ENCODE assay signal across 24 cellular contexts in the genomic region with DNA sequence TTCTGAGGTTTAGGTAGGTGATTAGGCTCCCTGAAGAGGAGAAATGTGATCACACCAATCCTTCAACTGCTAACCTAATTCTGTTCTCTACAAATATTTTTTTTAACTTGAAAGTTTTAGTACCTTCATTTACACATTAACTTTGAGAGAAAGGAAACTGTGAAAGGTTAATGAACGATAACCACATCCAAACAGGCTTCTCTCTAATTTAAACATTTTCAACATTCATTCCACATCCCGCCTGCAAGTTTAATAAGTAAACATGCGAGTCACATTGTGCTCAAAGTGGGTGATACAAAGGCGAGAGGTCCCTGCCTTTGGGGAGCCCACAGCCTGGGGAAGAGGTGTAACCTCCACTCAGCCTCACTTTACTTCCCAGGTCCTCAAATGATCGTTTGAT. TPM values are rescaled to one million over a fixed set of nuclear protein-coding genes. Genes with fewer than 3 reads are reported as not detected.
DNase-seq lines count a peak whose midpoint lies in the region; ATAC-seq, FAIRE-seq and TF ChIP-seq lines count a peak whose summit lies in the region.
"Had no signal": no experiment of that assay in that cellular context is flagged by ENCODE, and none has a peak within 500 bp of the region (broad histone marks: within the 10 kb centered on the region; RNA-seq: fewer than 3 reads in every experiment).

No MANE protein-coding gene starts in this region.

- TF ChIP-seq EP300 in A549 (IDR thresholded peaks at IDR 0.05): no peak
- TF ChIP-seq EP300 in GM12878 (IDR thresholded peaks at IDR 0.05; ENCODE audit: borderline replicate concordance in 1 of 2, control insufficient read depth in 1 of 2, low read depth in 2 of 2, low read length in 2 of 2): no peak
- no peak for TF ChIP-seq EP300 in esophagus muscularis mucosa (IDR thresholded peaks at IDR 0.05)

- POLR2A ChIA-PET in A549 (lab: Yijun Ruan, JAX): no interaction called here
- POLR2A ChIA-PET in GM12878 (lab: Charles Lee): no interaction called here

- in situ Hi-C loops in GM12878 (cut with MboI): no loop called here

- no peaks in the 10 kb centered on the region for H4K20me1 ChIP-seq in GM12878 (ENCODE audit: control insufficient read depth, insufficient read depth)
- H4K20me1 ChIP-seq: BLaER1 had no signal

- ATAC-seq in A549 (no peak; a peak in 1 of 6 replicates), GM19324 (IDR thresholded peaks at IDR 0.05; ENCODE audit: low FRiP score, unreplicated experiment) (peak; percentile 52), HG03108 (IDR thresholded peaks at IDR 0.05; ENCODE audit: unreplicated experiment) (peak; percentile 61), GM12878 (peak; percentile 54), HG03095 (IDR thresholded peaks at IDR 0.05; ENCODE audit: unreplicated experiment) (no peak), heart right ventricle (no peak)
- ATAC-seq: left cardiac atrium; stimulated activated naive CD8-positive, alpha-beta T cell treated with anti-CD3 and anti-CD28 coated beads, Interleukin-15, Interleukin-2, amounts not matched to agents 100 U/mL and 50 U/mL, for 24 hours had no signal

- no peak overlapping the region for H3K9ac ChIP-seq in GM12878 (ENCODE audit: control insufficient read depth, insufficient read depth, low read length)
- H3K9ac ChIP-seq: BLaER1 had no signal

- no peaks in the 10 kb centered on the region for H3K36me3 ChIP-seq in GM12878 (ENCODE audit: control insufficient read depth in 2 of 2, insufficient read depth in 2 of 2, low read length in 1 of 2)
- peaks cover 0 to 4% (median 0%) of the 10 kb centered on the region in 4 donors for H3K36me3 ChIP-seq in esophagus muscularis mucosa
- H3K36me3 ChIP-seq in heart right ventricle: peaks cover 0 to 3% (median 0%) of the 10 kb centered on the region in 9 donors
- H3K36me3 ChIP-seq: BLaER1, brain microvascular endothelial cell, colonic mucosa, sigmoid colon, transverse colon had no signal

- H3K4me1 ChIP-seq in A549 (peaks cover 10% of the 10 kb centered on the region; the same call in 1 of the 3 replicates), GM12878 (ENCODE audit: control insufficient read depth, insufficient read depth, low read length) (no peaks in the 10 kb centered on the region), esophagus muscularis mucosa (peaks cover 11 to 67% (median 62%) of the 10 kb centered on the region in 4 donors), heart right ventricle (peaks cover 0 to 44% (median 11%) of the 10 kb centered on the region in 9 donors)
- H3K4me1 ChIP-seq: BLaER1, colonic mucosa, sigmoid colon, transverse colon had no signal

- WGBS in A549 (ENCODE audit: missing lambda C conversion rate): 29% methylated on average over 5 of the region's 5 CpGs
- WGBS in GM12878 (ENCODE audit: insufficient coverage, insufficient replicate concordance, low lambda C conversion rate, missing lambda C conversion rate): 31% methylated on average over 5 of the region's 5 CpGs
- WGBS in esophagus muscularis mucosa: 58% methylated on average over 5 of the region's 5 CpGs
- 92 to 93% methylated on average over 5 of the region's 5 CpGs for WGBS in heart right ventricle, 2 donors

- SMC1A ChIA-PET in GM12878 (lab: Charles Lee; ENCODE audit: uncharacterized antibody, unreplicated experiment): no interaction called here

- no peak for TF ChIP-seq RAD21 in A549 (conservative IDR thresholded peaks at IDR 0.05 in 1 of 2, IDR thresholded peaks at IDR 0.05 in 1 of 2)
- no peak for TF ChIP-seq RAD21 in GM12878 (IDR thresholded peaks at IDR 0.05; ENCODE audit: insufficient read depth, low read depth, low read length)

- H3K4me2 ChIP-seq in A549 (peak overlapping the region; percentile 18; the same call in 2 of the 3 replicates), GM12878 (ENCODE audit: control insufficient read depth, insufficient read depth) (no peak overlapping the region)
- H3K4me2 ChIP-seq: BLaER1 had no signal

- H3K9me3 ChIP-seq in A549: no peaks in the 10 kb centered on the region
- no peaks in the 10 kb centered on the region for H3K9me3 ChIP-seq in GM12878 (replicated peaks; ENCODE audit: control insufficient read depth, insufficient read depth, low read length)
- H3K9me3 ChIP-seq in esophagus muscularis mucosa: no peaks in the 10 kb centered on the region
- H3K9me3 ChIP-seq in heart right ventricle: no peaks in the 10 kb centered on the region
- H3K9me3 ChIP-seq: BLaER1, colonic mucosa, sigmoid colon, transverse colon had no signal

- no peak for TF ChIP-seq POLR2A in A549 (IDR thresholded peaks at IDR 0.05; ENCODE audit: low read length)
- no peak for TF ChIP-seq POLR2A in GM12878 (IDR thresholded peaks at IDR 0.05; ENCODE audit: low read depth, low read length)
- no peak for TF ChIP-seq POLR2A in esophagus muscularis mucosa (IDR thresholded peaks at IDR 0.05; ENCODE audit: low read depth)

- DNase-seq in A549 (ENCODE audit: low read depth in 1 of 2, low spot score in 1 of 2): no peak
- DNase-seq in GM12878 (ENCODE audit: low read depth, low spot score): peak; percentile 25
- DNase-seq in esophagus muscularis mucosa (ENCODE audit: extremely low spot score): no peak
- no peak for DNase-seq in heart right ventricle
- DNase-seq in pons (ENCODE audit: low spot score): no peak
- DNase-seq: 8988T; activated CD4-positive, CD25-positive, alpha-beta regulatory T cell; activated naive CD8-positive, alpha-beta T cell treated with anti-CD3 and anti-CD28 coated beads, Interleukin-2, amount 10 ng/mL, durations not matched to agents 7 days and 5 days; brain microvascular endothelial cell; colonic mucosa; left cardiac atrium; NCI-H1092; NCI-H69; sigmoid colon; stimulated activated CD4-positive, alpha-beta T cell treated with anti-CD3 and anti-CD28 coated beads, Interleukin-1b, Interleukin-23, amount 100 ng/mL, for 48 hours; transverse colon had no signal

- intact Hi-C loops in GM12878 (cut with micrococcal nuclease; ENCODE audit: unreplicated experiment): no loop called here
- intact Hi-C loops in esophagus muscularis mucosa (cut with DNase I): no loop called here
- intact Hi-C loops in heart right ventricle (cut with DNase I): loop anchor here in 2 of 10 donors (5.0 to 10.0 kb wide), 2 partner anchors 51 to 52 kb away; a partner anchor contains a TSS

- H3K79me2 ChIP-seq in GM12878 (ENCODE audit: control insufficient read depth, insufficient read depth, low read length): no peaks in the 10 kb centered on the region

- no peak for FAIRE-seq in A549 (lab: Jason Lieb, UNC)
- no peak for FAIRE-seq in GM12878 (lab: Jason Lieb, UNC)
- FAIRE-seq: endometrium had no signal

- no peak overlapping the region for H3K4me3 ChIP-seq in A549
- H3K4me3 ChIP-seq in GM12878: no peak overlapping the region
- H3K4me3 ChIP-seq in esophagus muscularis mucosa: no peak overlapping the region
- H3K4me3 ChIP-seq in heart right ventricle: no peak overlapping the region
- H3K4me3 ChIP-seq: BLaER1, colonic mucosa, sigmoid colon, transverse colon had no signal

- RAD21 ChIA-PET in GM12878 (lab: Charles Lee; ENCODE audit: unreplicated experiment): no interaction called here

- BruUV-seq in GM12878 (replicated peaks; lab: Mats Ljungman, UMichigan): no TSS peak

- TF ChIP-seq CTCF in A549 (IDR thresholded peaks at IDR 0.05) (no peak), GM12878 (IDR thresholded peaks at IDR 0.05 in 2 of 3, conservative IDR thresholded peaks at IDR 0.05 in 1 of 3; ENCODE audit: control insufficient read depth in 2 of 3, extremely low read depth in 1 of 3, insufficient read depth in 1 of 3, low read depth in 3 of 3, low read length in 3 of 3) (no peak), esophagus muscularis mucosa (IDR thresholded peaks at IDR 0.05) (no peak), heart right ventricle (IDR thresholded peaks at IDR 0.05) (no peak)

- H3K27me3 ChIP-seq in GM12878 (replicated peaks in 1 of 2; ENCODE audit: control insufficient read depth in 2 of 2, insufficient read depth in 2 of 2, low read length in 1 of 2) (no peaks in the 10 kb centered on the region), esophagus muscularis mucosa (no peaks in the 10 kb centered on the region), heart right ventricle (no peaks in the 10 kb centered on the region)
- H3K27me3 ChIP-seq: BLaER1, brain microvascular endothelial cell, colonic mucosa, sigmoid colon, transverse colon had no signal

- H3K27ac ChIP-seq in A549 (no peak overlapping the region; a peak in 1 of 6 replicates), GM12878 (ENCODE audit: control insufficient read depth, insufficient read depth) (no peak overlapping the region), esophagus muscularis mucosa (replicated peaks in 1 of 4) (peak overlapping the region in 1 of 4 donors; percentile 3), heart right ventricle (no peak overlapping the region)
- H3K27ac ChIP-seq: BLaER1, brain microvascular endothelial cell, colonic mucosa, sigmoid colon, transverse colon had no signal

- no peak overlapping the region for H2AFZ ChIP-seq in GM12878 (ENCODE audit: control insufficient read depth, low read depth, low read length)

- CTCF ChIA-PET in A549 (lab: Yijun Ruan, JAX) (no interaction called here), GM12878 (lab: Yijun Ruan, JAX) (no interaction called here)

RNA-seq across cellular contexts. Expression of a gene that starts 47.7 kb away (rescaled TPM):
- polyA plus RNA-seq in A549 (2011; rRNA removed): 0.61 and 0.63 TPM in 2 replicates
- 0.28 and 0.44 TPM in 2 replicates for polyA plus RNA-seq in A549 (2012; cell fraction: cytosol; rRNA removed)
- polyA plus RNA-seq in A549 (2012; cell fraction: nucleus; rRNA removed): 0.66 and 0.70 TPM in 2 replicates
- 0.37 to 0.54 TPM (median 0.38 TPM) in 3 replicates for polyA plus RNA-seq in A549 (2017; fragmentation: RNase III; extraction: RNeasy Plus Mini Kit Qiagen cat#74134 plus additional on column Dnase treatment)
- 2.6 TPM in 2 replicates for polyA minus RNA-seq in A549 (2011; rRNA and poly(A)+ RNA removed)
- total RNA-seq in GM12878 (2013; cell fraction: nucleolus; rRNA removed): not detected in 2 replicates
- total RNA-seq in GM12878 (2014; rRNA removed): not detected in 2 replicates
- not detected in 2 replicates for total RNA-seq in GM12878 (2014; rRNA removed; fragmentation: Illumina TruSeq; extraction: Trizol)
- total RNA-seq in GM12878 (2021): not detected in 2 replicates
- not detected for polyA plus RNA-seq in GM12878 (2011; ENCODE audit: low read depth)
- polyA plus RNA-seq in GM12878 (2011; rRNA removed): not detected in 2 replicates
- 0.10 TPM in 1 of 2 replicates, not detected in the other for polyA plus RNA-seq in GM12878 (2011; cell fraction: cytosol; rRNA removed)
- polyA plus RNA-seq in GM12878 (2011; cell fraction: nucleus; rRNA removed): not detected in 2 replicates
- polyA plus RNA-seq in GM12878 (2012): not detected in 2 replicates
- 0.01 TPM in 1 of 2 replicates, not detected in the other for polyA plus RNA-seq in GM12878 (2014; fragmentation: Illumina TruSeq; extraction: Trizol)
- polyA plus RNA-seq in GM12878 (2014; fragmentation: Nextera tagmentation; extraction: Ambion mirVana): not detected
- not detected in 2 replicates for polyA plus RNA-seq in GM12878 (2014; rRNA removed)
- not detected for polyA plus RNA-seq in GM12878 (2016; fragmentation: Nextera tagmentation; extraction: Ambion mirVana)
- not detected in 2 replicates for polyA minus RNA-seq in GM12878 (2011; rRNA and poly(A)+ RNA removed)
- polyA minus RNA-seq in GM12878 (2011; cell fraction: cytosol; rRNA and poly(A)+ RNA removed): not detected in 2 replicates
- polyA minus RNA-seq in GM12878 (2011; cell fraction: nucleus; rRNA and poly(A)+ RNA removed): not detected in 2 replicates
- 10 to 100 TPM; 46.4 to 77.2 (median 59.2) TPM for total RNA-seq in esophagus muscularis mucosa
- total RNA-seq in heart right ventricle: 10 to 100 TPM in 5 of 10 donors, 1 to 10 TPM in 5; 6.9 to 16.9 (median 10.4) TPM
- polyA plus RNA-seq in heart right ventricle: 1 to 10 TPM; 3.8 to 9.2 TPM
- total RNA-seq: activated naive CD8-positive, alpha-beta T cell treated with anti-CD3 and anti-CD28 coated beads, Interleukin-2, amount 10 ng/mL, durations not matched to agents 7 days and 5 days; mononuclear cell; T-helper 2 cell treated with Interferon-gamma antibody and Interleukin-4, amounts not matched to agents 100 ng/mL and 5 ng/mL, for 36 hours had no signal

Comparison
In these comparisons a context has a peak if more than half of its experiments do, and no peak if none do; other contexts are left out.
1. ATAC-seq: peak in GM19324 (single experiment), HG03108 (single experiment) and GM12878 (single experiment); none in A549 (0 of 2), HG03095 (single experiment) and heart right ventricle (0 of 8).
2. RNA of a gene that starts 47.7 kb away (total RNA-seq): 46.4 to 77.2 TPM in esophagus muscularis mucosa and 6.9 to 16.9 TPM in heart right ventricle; not detected in GM12878; every median in the first group is over 4 times any median in the second.